8 cellular contexts compared by ENCODE assay signal in the genomic region with DNA sequence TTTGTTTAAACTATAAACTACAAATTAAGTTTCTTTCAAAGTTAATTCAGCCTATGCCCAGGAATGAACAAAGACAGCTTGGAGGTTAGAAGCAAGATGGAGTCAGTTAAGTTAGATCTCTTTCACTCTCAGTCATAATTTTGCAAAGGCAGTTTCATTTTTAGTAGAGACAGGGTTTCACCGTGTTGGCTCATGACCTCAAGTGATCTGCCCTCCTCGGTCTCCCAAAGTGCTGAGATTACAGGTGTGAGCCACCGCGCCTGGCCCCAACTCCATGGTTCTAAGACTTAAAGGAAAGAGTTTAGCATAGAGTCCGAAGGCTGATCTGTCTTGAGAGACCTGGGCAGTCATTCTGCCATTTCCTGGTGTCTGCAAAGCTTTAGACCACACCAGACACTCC. TPM values are rescaled to one million over a fixed set of nuclear protein-coding genes. Genes with fewer than 3 reads are reported as not detected.
DNase-seq lines count a peak whose midpoint lies in the region; ATAC-seq, FAIRE-seq and TF ChIP-seq lines count a peak whose summit lies in the region.
"Not testable (repeated sequence)": the region's sequence is repeated elsewhere in the genome, so short reads cannot be mapped to it uniquely, and the experiment has no call there.

No MANE protein-coding gene starts in this region.

- peak; percentile 45 for DNase-seq in T-helper 2 cell treated with Interferon-gamma antibody and Interleukin-4, amounts not matched to agents 5 μg/mL and 100 μg/mL, for 36 hours (ENCODE audit: low spot score)
- DNase-seq in activated CD8-positive, alpha-beta T cell treated with anti-CD3 and anti-CD28 coated beads for 36 hours: peak; percentile 64
- peak; percentile 38 for DNase-seq in GM12878 (ENCODE audit: low read depth, low spot score)
- DNase-seq in stimulated activated CD4-positive, alpha-beta T cell treated with anti-CD3 and anti-CD28 coated beads, Interleukin-2, amount 100 ng/mL, for 24 hours: peak; percentile 36 to 49

- not testable (repeated sequence) for TF ChIP-seq RAD21 in GM12878 (IDR thresholded peaks at IDR 0.05; ENCODE audit: insufficient read depth, low read depth, low read length)

- not testable (repeated sequence) for TF ChIP-seq CTCF in activated CD8-positive, alpha-beta T cell treated with anti-CD3 and anti-CD28 coated beads for 36 hours (IDR thresholded peaks at IDR 0.05); GM12878 (IDR thresholded peaks at IDR 0.05 in 2 of 3, conservative IDR thresholded peaks at IDR 0.05 in 1 of 3; ENCODE audit: control insufficient read depth in 2 of 3, extremely low read depth in 1 of 3, insufficient read depth in 1 of 3, low read depth in 3 of 3, low read length in 3 of 3)

- POLR2A ChIA-PET in activated CD8-positive, alpha-beta T cell treated with anti-CD3 and anti-CD28 coated beads for 36 hours (lab: Charles Lee): interaction anchor here (0.8 kb wide), 1 partner anchor 46 kb away, joined by 3 read pairs; the partner anchor contains the start of gene OSBP2
- POLR2A ChIA-PET in GM12878 (lab: Charles Lee): not testable (repeated sequence)

- CTCF ChIA-PET in activated CD8-positive, alpha-beta T cell treated with anti-CD3 and anti-CD28 coated beads for 36 hours (lab: Charles Lee): interaction anchor here (1.0 to 2.0 kb wide), 2 partner anchors 14 to 106 kb away, joined by 3 to 8 read pairs; no protein-coding TSS in a partner anchor
- CTCF ChIA-PET in GM12878 (lab: Yijun Ruan, JAX): interaction anchor here (0.6 to 8.5 kb wide), 4 partner anchors 10 to 342 kb away, joined by 3 to 57 read pairs (median 4); partner anchors contain the start of gene SLC35E4

- BruUV-seq in GM12878 (replicated peaks; lab: Mats Ljungman, UMichigan): not testable (repeated sequence)

- H3K9me3 ChIP-seq in GM12878 (replicated peaks; ENCODE audit: control insufficient read depth, insufficient read depth, low read length): not testable (repeated sequence)

- H3K4me3 ChIP-seq in GM12878: not testable (repeated sequence)

- H3K79me2 ChIP-seq in GM12878 (ENCODE audit: control insufficient read depth, insufficient read depth, low read length): not testable (repeated sequence)

- H3K4me3 Mint-ChIP-seq in T-helper 2 cell treated with Interferon-gamma antibody and Interleukin-4, amounts not matched to agents 5 μg/mL and 100 μg/mL, for 36 hours; activated CD8-positive, alpha-beta T cell treated with anti-CD3 and anti-CD28 coated beads for 36 hours; stimulated activated naive CD8-positive, alpha-beta T cell treated with anti-CD3 and anti-CD28 coated beads, Interleukin-15, Interleukin-2, amounts not matched to agents 100 ng/mL and 50 ng/mL, for 24 hours: not testable (repeated sequence)
- H3K4me3 Mint-ChIP-seq in activated T-helper 17 cell treated with anti-CD3 and anti-CD28 coated beads, Interleukin-2, amount 50 U/mL, for 72 hours: peak overlapping the region; percentile 55

- SMC1A ChIA-PET in GM12878 (lab: Charles Lee; ENCODE audit: uncharacterized antibody, unreplicated experiment): interaction anchor here (0.8 to 3.9 kb wide), 2 partner anchors 21 to 106 kb away, joined by 3 to 14 read pairs; partner anchors contain the start of gene SLC35E4

- H3K4me1 ChIP-seq in GM12878 (ENCODE audit: control insufficient read depth, insufficient read depth, low read length): peaks cover 42% of the 10 kb centered on the region

- in situ Hi-C loops in GM12878 (cut with MboI): not testable (repeated sequence)

- H3K27me3 Mint-ChIP-seq in T-helper 2 cell treated with Interferon-gamma antibody and Interleukin-4, amounts not matched to agents 5 μg/mL and 100 μg/mL, for 36 hours (ENCODE audit: low read depth); activated CD8-positive, alpha-beta T cell treated with anti-CD3 and anti-CD28 coated beads for 36 hours; activated T-helper 17 cell treated with anti-CD3 and anti-CD28 coated beads, Interleukin-2, amount 50 U/mL, for 72 hours; stimulated activated naive CD8-positive, alpha-beta T cell treated with anti-CD3 and anti-CD28 coated beads, Interleukin-15, Interleukin-2, amounts not matched to agents 100 ng/mL and 50 ng/mL, for 24 hours: not testable (repeated sequence)

- H3K4me1 Mint-ChIP-seq in T-helper 2 cell treated with Interferon-gamma antibody and Interleukin-4, amounts not matched to agents 5 μg/mL and 100 μg/mL, for 36 hours (ENCODE audit: low read depth): peaks cover 38% of the 10 kb centered on the region
- H3K4me1 Mint-ChIP-seq in activated CD8-positive, alpha-beta T cell treated with anti-CD3 and anti-CD28 coated beads for 36 hours (ENCODE audit: low read depth): peaks cover 38% of the 10 kb centered on the region
- peaks cover 42% of the 10 kb centered on the region for H3K4me1 Mint-ChIP-seq in activated T-helper 17 cell treated with anti-CD3 and anti-CD28 coated beads, Interleukin-2, amount 50 U/mL, for 72 hours
- peaks cover 50% of the 10 kb centered on the region for H3K4me1 Mint-ChIP-seq in stimulated activated naive CD8-positive, alpha-beta T cell treated with anti-CD3 and anti-CD28 coated beads, Interleukin-15, Interleukin-2, amounts not matched to agents 100 ng/mL and 50 ng/mL, for 24 hours (ENCODE audit: low read depth)

- intact Hi-C loops in activated CD8-positive, alpha-beta T cell treated with anti-CD3 and anti-CD28 coated beads for 36 hours (cut with micrococcal nuclease); GM12878 (cut with micrococcal nuclease; ENCODE audit: unreplicated experiment): not testable (repeated sequence)

- not testable (repeated sequence) for H3K9me3 Mint-ChIP-seq in T-helper 2 cell treated with Interferon-gamma antibody and Interleukin-4, amounts not matched to agents 5 μg/mL and 100 μg/mL, for 36 hours; activated CD8-positive, alpha-beta T cell treated with anti-CD3 and anti-CD28 coated beads for 36 hours; activated T-helper 17 cell treated with anti-CD3 and anti-CD28 coated beads, Interleukin-2, amount 50 U/mL, for 72 hours; stimulated activated naive CD8-positive, alpha-beta T cell treated with anti-CD3 and anti-CD28 coated beads, Interleukin-15, Interleukin-2, amounts not matched to agents 100 ng/mL and 50 ng/mL, for 24 hours

- peak; percentile 18 for FAIRE-seq in GM12878 (lab: Jason Lieb, UNC)

- not testable (repeated sequence) for TF ChIP-seq EP300 in GM12878 (IDR thresholded peaks at IDR 0.05; ENCODE audit: borderline replicate concordance in 1 of 2, control insufficient read depth in 1 of 2, low read depth in 2 of 2, low read length in 2 of 2)

- WGBS in GM12878 (ENCODE audit: insufficient coverage, insufficient replicate concordance, low lambda C conversion rate, missing lambda C conversion rate): 15% methylated on average over 5 of the region's 5 CpGs

- not testable (repeated sequence) for H3K36me3 ChIP-seq in GM12878 (ENCODE audit: control insufficient read depth in 2 of 2, insufficient read depth in 2 of 2, low read length in 1 of 2)

- not testable (repeated sequence) for TF ChIP-seq POLR2A in GM12878 (IDR thresholded peaks at IDR 0.05; ENCODE audit: low read depth, low read length)

- not testable (repeated sequence) for H3K27me3 ChIP-seq in GM12878 (replicated peaks in 1 of 2; ENCODE audit: control insufficient read depth in 2 of 2, insufficient read depth in 2 of 2, low read length in 1 of 2)

- H3K9ac ChIP-seq in GM12878 (ENCODE audit: control insufficient read depth, insufficient read depth, low read length): not testable (repeated sequence)

- not testable (repeated sequence) for H3K36me3 Mint-ChIP-seq in T-helper 2 cell treated with Interferon-gamma antibody and Interleukin-4, amounts not matched to agents 5 μg/mL and 100 μg/mL, for 36 hours (ENCODE audit: low read depth); activated CD8-positive, alpha-beta T cell treated with anti-CD3 and anti-CD28 coated beads for 36 hours (ENCODE audit: low read depth); activated T-helper 17 cell treated with anti-CD3 and anti-CD28 coated beads, Interleukin-2, amount 50 U/mL, for 72 hours (ENCODE audit: low read depth); stimulated activated naive CD8-positive, alpha-beta T cell treated with anti-CD3 and anti-CD28 coated beads, Interleukin-15, Interleukin-2, amounts not matched to agents 100 ng/mL and 50 ng/mL, for 24 hours (ENCODE audit: low read depth)

- ATAC-seq in GM18498 (IDR thresholded peaks at IDR 0.05; ENCODE audit: unreplicated experiment) (peak; percentile 49), HG02852 (IDR thresholded peaks at IDR 0.05; ENCODE audit: unreplicated experiment) (peak; percentile 43), GM12878 (peak; percentile 83)
- ATAC-seq in activated CD8-positive, alpha-beta T cell treated with anti-CD3 and anti-CD28 coated beads for 36 hours: peak; percentile 75
- peak; percentile 73 for ATAC-seq in activated T-helper 17 cell treated with anti-CD3 and anti-CD28 coated beads, Interleukin-2, amount 50 U/mL, for 72 hours (replicated peaks)

- H3K4me2 ChIP-seq in GM12878 (ENCODE audit: control insufficient read depth, insufficient read depth): peak overlapping the region; percentile 51; the same call in 1 of the 2 replicates

- peak overlapping the region; percentile 43 for H3K27ac ChIP-seq in GM12878 (ENCODE audit: control insufficient read depth, insufficient read depth)

- RAD21 ChIA-PET in GM12878 (lab: Charles Lee; ENCODE audit: unreplicated experiment): interaction anchor here (0.7 to 0.9 kb wide), 2 partner anchors 31 to 106 kb away, joined by 3 read pairs; no protein-coding TSS in a partner anchor

- H3K27ac Mint-ChIP-seq in T-helper 2 cell treated with Interferon-gamma antibody and Interleukin-4, amounts not matched to agents 5 μg/mL and 100 μg/mL, for 36 hours: peak overlapping the region; percentile 78
- H3K27ac Mint-ChIP-seq in activated CD8-positive, alpha-beta T cell treated with anti-CD3 and anti-CD28 coated beads for 36 hours: peak overlapping the region; percentile 86
- peak overlapping the region; percentile 91 for H3K27ac Mint-ChIP-seq in activated T-helper 17 cell treated with anti-CD3 and anti-CD28 coated beads, Interleukin-2, amount 50 U/mL, for 72 hours
- peak overlapping the region; percentile 76 for H3K27ac Mint-ChIP-seq in stimulated activated naive CD8-positive, alpha-beta T cell treated with anti-CD3 and anti-CD28 coated beads, Interleukin-15, Interleukin-2, amounts not matched to agents 100 ng/mL and 50 ng/mL, for 24 hours

- H4K20me1 ChIP-seq in GM12878 (ENCODE audit: control insufficient read depth, insufficient read depth): not testable (repeated sequence)

- H2AFZ ChIP-seq in GM12878 (ENCODE audit: control insufficient read depth, low read depth, low read length): peak overlapping the region; percentile 12; the same call in 1 of the 2 replicates

RNA-seq across cellular contexts. Expression of gene OSBP2, which starts 45.8 kb away (rescaled TPM):
- under 1 TPM; 0.58 to 0.72 TPM for total RNA-seq in activated CD8-positive, alpha-beta T cell treated with anti-CD3 and anti-CD28 coated beads for 36 hours
- 10 to 100 TPM in 1 of 2 donors, 1 to 10 TPM in 1; 3.1 to 16.7 TPM for total RNA-seq in activated T-helper 17 cell treated with anti-CD3 and anti-CD28 coated beads, Interleukin-2, amount 50 U/mL, for 72 hours
- total RNA-seq in GM12878 (2013; cell fraction: nucleolus; rRNA removed): 3.7 and 5.0 TPM in 2 replicates
- total RNA-seq in GM12878 (2014; rRNA removed) (5.0 and 5.8 TPM in 2 replicates), GM12878 (2014; rRNA removed; fragmentation: Illumina TruSeq; extraction: Trizol) (3.4 and 3.5 TPM in 2 replicates), GM12878 (2021) (7.3 and 7.7 TPM in 2 replicates)
- polyA plus RNA-seq in GM12878 (2011; ENCODE audit: low read depth): 0.49 TPM
- polyA plus RNA-seq in GM12878 (2011; rRNA removed) (0.39 and 0.77 TPM in 2 replicates), GM12878 (2014; fragmentation: Illumina TruSeq; extraction: Trizol) (2.8 and 4.5 TPM in 2 replicates), GM12878 (2014; fragmentation: Nextera tagmentation; extraction: Ambion mirVana) (under 1 TPM; 0.11 to 0.26 TPM), GM12878 (2014; rRNA removed) (5.0 and 5.7 TPM in 2 replicates), GM12878 (2016; fragmentation: Nextera tagmentation; extraction: Ambion mirVana) (1 to 10 TPM; 3.5 to 3.7 TPM)
- polyA plus RNA-seq in GM12878 (2011; cell fraction: cytosol; rRNA removed): 0.46 and 0.74 TPM in 2 replicates
- 1.1 and 1.2 TPM in 2 replicates for polyA plus RNA-seq in GM12878 (2011; cell fraction: nucleus; rRNA removed)
- polyA plus RNA-seq in GM12878 (2012): 0.91 and 1.3 TPM in 2 replicates
- 0.77 and 1.2 TPM in 2 replicates for polyA minus RNA-seq in GM12878 (2011; rRNA and poly(A)+ RNA removed)
- 2.0 and 2.1 TPM in 2 replicates for polyA minus RNA-seq in GM12878 (2011; cell fraction: cytosol; rRNA and poly(A)+ RNA removed)
- 0.85 and 1.7 TPM in 2 replicates for polyA minus RNA-seq in GM12878 (2011; cell fraction: nucleus; rRNA and poly(A)+ RNA removed)
